ENCODE assay signal across 14 cellular contexts in the genomic region with DNA sequence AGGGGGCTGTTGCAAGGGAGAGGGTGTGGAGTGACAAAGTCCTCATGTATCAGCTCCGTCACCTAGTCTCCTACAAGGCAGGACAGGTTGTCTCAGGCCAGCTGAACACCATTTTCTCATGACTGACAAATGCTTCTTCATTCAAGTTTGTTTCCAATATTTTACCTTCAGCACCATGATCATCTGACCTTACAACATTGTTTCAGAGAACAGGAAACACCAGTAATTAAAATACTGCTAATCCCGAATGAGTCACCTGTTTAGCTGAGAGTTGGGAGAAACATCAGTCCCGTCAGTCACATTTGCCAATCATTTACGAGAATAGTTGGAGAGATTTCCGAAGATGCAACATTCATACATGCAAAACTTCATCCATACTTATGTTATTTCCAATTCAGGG. TPM values are rescaled to one million over a fixed set of nuclear protein-coding genes. Genes with fewer than 3 reads are reported as not detected.
A peak's percentile ranks its signal among the peaks of the same experiment; 100 is the strongest.
DNase-seq lines count a peak whose midpoint lies in the region; FAIRE-seq and TF ChIP-seq lines count a peak whose summit lies in the region.
"Had no signal": no experiment of that assay in that cellular context is flagged by ENCODE, and none has a peak within 500 bp of the region (broad histone marks: within the 10 kb centered on the region; RNA-seq: fewer than 3 reads in every experiment).

No MANE protein-coding gene starts in this region.

- no peak overlapping the region for H3K14ac ChIP-seq in H1 (ENCODE audit: insufficient read length)

- no peak overlapping the region for H3K4ac ChIP-seq in H1 (replicated peaks; ENCODE audit: insufficient read length, low read depth, low read length)

- H2BK12ac ChIP-seq in H1 (ENCODE audit: low read depth, low read length): 0 out of 2 replicates have a peak overlapping the region, but pooled peaks have one; percentile 61

- no peak overlapping the region for H4K5ac ChIP-seq in H1 (ENCODE audit: insufficient read length, low read depth, low read length)

- peaks cover 13% of the 10 kb centered on the region for H3K4me1 ChIP-seq in OCI-LY1 (ENCODE audit: insufficient read depth, low read length, severe bottlenecking)
- peaks cover 0 to 9% (median 2%) of the 10 kb centered on the region in 4 experiments; a peak in 4 of 7 replicates for H3K4me1 ChIP-seq in H1 (replicated peaks in 1 of 4; ENCODE audit: control insufficient read depth in 3 of 4, insufficient read depth in 4 of 4, low read length in 3 of 4)
- H3K4me1 ChIP-seq in small intestine (ENCODE audit: control insufficient read depth in 2 of 2, insufficient read depth in 1 of 2, low read depth in 1 of 2, low read length in 1 of 2): no peaks in the 10 kb centered on the region
- H3K4me1 ChIP-seq: BLaER1 treated with 17β-estradiol and CSF1 and Interleukin-3, amounts not matched to agents 10 nM and 100 nM; HAP-1 had no signal

- no peak overlapping the region for H3K56ac ChIP-seq in H1 (replicated peaks; ENCODE audit: insufficient read length, low read depth, low read length)

- H2BK120ac ChIP-seq in H1 (replicated peaks; ENCODE audit: low read depth, low read length): no peak overlapping the region

- intact Hi-C loops in posterior vena cava (cut with DNase I): no loop called here

- no peak overlapping the region for H2BK20ac ChIP-seq in H1 (ENCODE audit: low read length)

- no peaks in the 10 kb centered on the region for H3K79me1 ChIP-seq in H1 (ENCODE audit: low read depth, low read length)

- H2BK15ac ChIP-seq in H1 (ENCODE audit: low read length): peak overlapping the region; percentile 97; the same call in 1 of the 2 replicates

- H3K23me2 ChIP-seq in H1 (ENCODE audit: low read depth, low read length): no peaks in the 10 kb centered on the region

- no peak overlapping the region for H4K8ac ChIP-seq in H1 (ENCODE audit: extremely low read depth, insufficient read depth, low read length)

- no peak overlapping the region for H3K9ac ChIP-seq in OCI-LY1 (ENCODE audit: low read length)
- H3K9ac ChIP-seq in H1 (replicated peaks in 1 of 4; ENCODE audit: extremely low read depth in 1 of 4, low read depth in 3 of 4, low read length in 3 of 4): no peak overlapping the region
- H3K9ac ChIP-seq: BLaER1 treated with 17β-estradiol and CSF1 and Interleukin-3, amounts not matched to agents 10 nM and 100 nM had no signal

- FAIRE-seq in H1 (lab: Jason Lieb, UNC): no peak
- FAIRE-seq in small intestine (lab: Jason Lieb, UNC): no peak
- FAIRE-seq: HepG2, HTR-8/SVneo had no signal

- TF ChIP-seq EP300 in H1 (IDR thresholded peaks at IDR 0.05; ENCODE audit: borderline replicate concordance in 1 of 2, low read depth in 2 of 2, low read length in 2 of 2): no peak

- no peak overlapping the region for H3K18ac ChIP-seq in H1 (ENCODE audit: extremely low read depth, low read length)

- H3K4me2 ChIP-seq in OCI-LY1 (ENCODE audit: low read length): no peak overlapping the region
- no peak overlapping the region for H3K4me2 ChIP-seq in H1 (ENCODE audit: insufficient read depth in 1 of 2, low read depth in 2 of 2, low read length in 2 of 2)
- H3K4me2 ChIP-seq: BLaER1 treated with 17β-estradiol and CSF1 and Interleukin-3, amounts not matched to agents 10 nM and 100 nM; GM23338 had no signal

- TF ChIP-seq RAD21 in H1 (IDR thresholded peaks at IDR 0.05 in 1 of 2, conservative IDR thresholded peaks at IDR 0.05 in 1 of 2; ENCODE audit: low read depth in 2 of 2, low read length in 2 of 2): no peak

- H2BK5ac ChIP-seq in H1 (ENCODE audit: low read depth, low read length): no peak overlapping the region

- WGBS in H1 (ENCODE audit: extremely low coverage in 1 of 2, insufficient coverage in 1 of 2, insufficient read length in 1 of 2, insufficient replicate concordance in 2 of 2, low coverage in 1 of 2, low lambda C conversion rate in 2 of 2, missing lambda C conversion rate in 1 of 2), 2 experiments: 85% methylated on average over 5 of the region's 5 CpGs; no CpG with 5 or more reads in 1 of the 2 experiments
- WGBS in small intestine, 3 donors: 12 to 61% (median 46%) methylated on average over 5 of the region's 5 CpGs

- no peaks in the 10 kb centered on the region for H3K9me2 ChIP-seq in OCI-LY1 (ENCODE audit: low read depth, low read length)

- H3K79me2 ChIP-seq in OCI-LY1 (ENCODE audit: insufficient read depth, low read length) (no peaks in the 10 kb centered on the region), H1 (ENCODE audit: control insufficient read depth in 1 of 2, insufficient read depth in 2 of 2, low read length in 2 of 2) (no peaks in the 10 kb centered on the region)

- no peak overlapping the region for H2AK5ac ChIP-seq in H1 (ENCODE audit: low read depth, low read length)

- CTCF ChIA-PET in H1 (lab: Charles Lee; ENCODE audit: partially characterized antibody): interaction anchor here (1.1 kb wide), 1 partner anchor 9 kb away, joined by 3 read pairs; no protein-coding TSS in a partner anchor

- H4K20me1 ChIP-seq in OCI-LY1 (ENCODE audit: insufficient read depth, low read length) (no peaks in the 10 kb centered on the region), H1 (replicated peaks in 1 of 2; ENCODE audit: control insufficient read depth in 1 of 2, insufficient read depth in 2 of 2, low read length in 2 of 2) (no peaks in the 10 kb centered on the region)
- H4K20me1 ChIP-seq: BLaER1 treated with 17β-estradiol and CSF1 and Interleukin-3, amounts not matched to agents 10 nM and 100 nM had no signal

- H4K91ac ChIP-seq in H1 (replicated peaks; ENCODE audit: insufficient read length, low read length): no peak overlapping the region

- no peak for DNase-seq in H1 (ENCODE audit: low read depth in 1 of 2, low spot score in 2 of 2)
- DNase-seq in kidney tubule cell (ENCODE audit: low spot score): peak; percentile 45
- DNase-seq in small intestine: peak; percentile 64
- DNase-seq in DMS153 treated with DMSO at 0.1 percent for 48 hours (lab: John Stamatoyannopoulos, UW; ENCODE audit: unreplicated experiment): no peak
- no peak for DNase-seq in posterior vena cava (ENCODE audit: low spot score)
- no peak for DNase-seq in iPS-NIHi7 (ENCODE audit: extremely low spot score)
- DNase-seq: ACHN; CD4-positive, CD25-positive, alpha-beta regulatory T cell had no signal

- TF ChIP-seq CTCF in OCI-LY1 (IDR thresholded peaks at IDR 0.05; ENCODE audit: low read length) (no peak), H1 (IDR thresholded peaks at IDR 0.05; ENCODE audit: control extremely low read depth in 1 of 3, insufficient read depth in 1 of 3, low read depth in 1 of 3, low read length in 3 of 3) (no peak)

- POLR2A ChIA-PET in H1 (lab: Charles Lee; ENCODE audit: partially characterized antibody): interaction anchor here (1.0 kb wide), 1 partner anchor 28 kb away, joined by 3 read pairs; no protein-coding TSS in a partner anchor

- H3K23ac ChIP-seq in H1 (ENCODE audit: insufficient read length): no peak overlapping the region

- H3K9me3 ChIP-seq in OCI-LY1 (ENCODE audit: low read length) (no peaks in the 10 kb centered on the region), H1 (ENCODE audit: insufficient read depth in 2 of 2, low read depth in 1 of 2, low read length in 1 of 2) (no peaks in the 10 kb centered on the region), small intestine (ENCODE audit: control insufficient read depth, low read depth) (no peaks in the 10 kb centered on the region)
- H3K9me3 ChIP-seq: BLaER1 treated with 17β-estradiol and CSF1 and Interleukin-3, amounts not matched to agents 10 nM and 100 nM; HAP-1 had no signal

- no peaks in the 10 kb centered on the region for H3K27me3 ChIP-seq in OCI-LY1 (ENCODE audit: insufficient read depth, low read length)
- no peaks in the 10 kb centered on the region; a peak in 1 of 7 replicates for H3K27me3 ChIP-seq in H1 (replicated peaks in 1 of 4; ENCODE audit: control insufficient read depth in 3 of 4, extremely low read depth in 1 of 4, insufficient read depth in 3 of 4, low read length in 3 of 4)
- H3K27me3 ChIP-seq in small intestine (ENCODE audit: control insufficient read depth in 2 of 2, insufficient read depth in 2 of 2, low read length in 2 of 2): no peaks in the 10 kb centered on the region
- H3K27me3 ChIP-seq: BLaER1 treated with 17β-estradiol and CSF1 and Interleukin-3, amounts not matched to agents 10 nM and 100 nM had no signal

- no peaks in the 10 kb centered on the region for H3F3A ChIP-seq in OCI-LY1 (ENCODE audit: insufficient read depth, low read length)

- H3K27ac ChIP-seq in OCI-LY1 (ENCODE audit: low read depth, low read length, poor library complexity, severe bottlenecking) (no peak overlapping the region), H1 (ENCODE audit: low read depth, low read length) (no peak overlapping the region), small intestine (ENCODE audit: low read depth in 1 of 2, low read length in 1 of 2) (no peak overlapping the region)
- H3K27ac ChIP-seq: BLaER1 treated with 17β-estradiol and CSF1 and Interleukin-3, amounts not matched to agents 10 nM and 100 nM had no signal

- no peak for TF ChIP-seq POLR2A in H1 (IDR thresholded peaks at IDR 0.05; ENCODE audit: control extremely low read depth in 1 of 2, low read depth in 2 of 2, low read length in 2 of 2)

- H3K4me3 ChIP-seq in OCI-LY1 (ENCODE audit: low read depth, low read length, poor library complexity, severe bottlenecking): no peak overlapping the region
- H3K4me3 ChIP-seq in H1 (ENCODE audit: extremely low read depth in 1 of 4, insufficient read depth in 2 of 4, low read depth in 3 of 4, low read length in 4 of 4): no peak overlapping the region
- no peak overlapping the region for H3K4me3 ChIP-seq in small intestine (ENCODE audit: low read depth in 1 of 2, low read length in 2 of 2)
- H3K4me3 ChIP-seq: BLaER1 treated with 17β-estradiol and CSF1 and Interleukin-3, amounts not matched to agents 10 nM and 100 nM; GM23338; HAP-1 had no signal

- peak overlapping the region; percentile 80; the same call in 1 of the 2 replicates for H2AFZ ChIP-seq in OCI-LY1 (ENCODE audit: low read length)
- H2AFZ ChIP-seq in H1 (ENCODE audit: low read length): no peak overlapping the region
- H2AFZ ChIP-seq: GM23338 had no signal

- no peaks in the 10 kb centered on the region for H3K36me3 ChIP-seq in OCI-LY1 (ENCODE audit: insufficient read depth, low read length)
- H3K36me3 ChIP-seq in H1 (ENCODE audit: control insufficient read depth in 2 of 4, insufficient read depth in 4 of 4, low read length in 3 of 4): no peaks in the 10 kb centered on the region
- H3K36me3 ChIP-seq in small intestine (ENCODE audit: control insufficient read depth in 2 of 2, insufficient read depth in 2 of 2, low read length in 2 of 2): no peaks in the 10 kb centered on the region
- H3K36me3 ChIP-seq: BLaER1 treated with 17β-estradiol and CSF1 and Interleukin-3, amounts not matched to agents 10 nM and 100 nM; HAP-1 had no signal

RNA-seq across cellular contexts. Expression of a gene that starts 25.7 kb away (rescaled TPM):
- total RNA-seq in H1 (2021; fragmentation: NEBNext Ultra II Directional; extraction: Animal tissue kit (Norgen Biotek cat#: 25700)): 0.31 TPM in 1 of 2 replicates, not detected in the other
- 0.17 and 0.46 TPM in 2 replicates for polyA plus RNA-seq in H1 (2011; rRNA removed)
- 0.37 TPM for polyA plus RNA-seq in H1 (2011; cell fraction: cytosol; rRNA removed)
- polyA plus RNA-seq in H1 (2011; cell fraction: nucleus; rRNA removed): 0.36 TPM
- polyA plus RNA-seq in H1 (2012, experiment 1 of 2): 0.44 to 1.2 TPM (median 0.54 TPM) in 4 replicates
- polyA plus RNA-seq in H1 (2012, experiment 2 of 2): 0.75 TPM
- polyA plus RNA-seq in H1 (2013, experiment 1 of 2): 0.26 TPM
- polyA plus RNA-seq in H1 (2013, experiment 2 of 2): 0.28 TPM
- not detected in 2 replicates for polyA minus RNA-seq in H1 (2011; rRNA and poly(A)+ RNA removed)
- polyA minus RNA-seq in H1 (2011; cell fraction: cytosol; rRNA and poly(A)+ RNA removed): not detected
- not detected for polyA minus RNA-seq in H1 (2011; cell fraction: nucleus; rRNA and poly(A)+ RNA removed)
- polyA plus RNA-seq in small intestine: 1 to 10 TPM in 2 of 3 donors, under 1 TPM in 1; 0.54 to 1.1 (median 1.1) TPM
- total RNA-seq in posterior vena cava: under 1 TPM in 1 of 2 donors, not detected in 1; 0.28 TPM
- total RNA-seq: CD4-positive, CD25-positive, alpha-beta regulatory T cell had no signal
- polyA plus RNA-seq: CD4-positive, CD25-positive, alpha-beta regulatory T cell had no signal

Comparison
In these comparisons a context has a peak if more than half of its experiments do, and no peak if none do; other contexts are left out.
1. DNase-seq: peak in kidney tubule cell (single experiment) and small intestine (single experiment); none in H1 (0 of 2), DMS153 treated with DMSO at 0.1 percent for 48 hours (single experiment), posterior vena cava (single experiment) and iPS-NIHi7 (single experiment).